1 cellular context compared by ENCODE assay signal in genomic region chr2:202060218-202060617, GRCh38.
TF ChIP-seq lines count a peak whose summit lies in the region.

No MANE protein-coding gene starts in this region.

TF ChIP-seq in GM23338, 12 proteins besides CTCF, POLR2A, EP300 and RAD21 (continued from another document):
- no peak for TF ChIP-seq REST (IDR thresholded peaks at IDR 0.05; ENCODE audit: unreplicated experiment)
- no peak for TF ChIP-seq ETS1 (IDR thresholded peaks at IDR 0.05)
- TF ChIP-seq ZNF462 (CRISPR knock-in tag; IDR thresholded peaks at IDR 0.05), result no peak
- no peak for TF ChIP-seq ZNF114 (CRISPR knock-in tag; IDR thresholded peaks at IDR 0.05)
- TF ChIP-seq JUNB (IDR thresholded peaks at IDR 0.05; ENCODE audit: unreplicated experiment), result no peak
- no peak for TF ChIP-seq EZH2phosphoT487 (IDR thresholded peaks at IDR 0.05; ENCODE audit: unreplicated experiment)
